ENCODE assay signal across 27 cellular contexts in the genomic region with DNA sequence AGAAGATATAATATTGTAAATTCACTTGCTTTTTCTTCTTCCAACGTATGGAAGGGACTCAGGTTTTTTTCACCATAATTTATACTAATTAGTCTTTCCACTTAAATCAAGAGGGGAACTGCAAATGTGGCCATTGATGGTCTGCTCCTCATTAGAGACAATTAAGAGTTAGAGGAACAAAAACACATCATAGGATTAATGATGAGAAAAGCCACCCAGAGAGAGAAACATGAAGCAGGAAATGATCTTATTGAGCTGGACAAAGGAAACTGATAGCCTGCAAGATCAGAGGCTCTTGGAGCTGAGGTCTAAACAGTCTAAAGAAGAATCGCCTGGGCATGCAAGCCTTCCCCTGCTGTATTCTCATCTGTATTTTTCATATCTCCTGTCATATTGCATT.
"Had no signal": no experiment of that assay in that cellular context is flagged by ENCODE, and none has a peak within 500 bp of the region (broad histone marks: within the 10 kb centered on the region; RNA-seq: fewer than 3 reads in every experiment).

No MANE protein-coding gene starts in this region.

- H3K4me3 ChIP-seq: esophagus squamous epithelium, lower lobe of right lung, right atrium auricular region, smooth muscle cell, suprapubic skin, transverse colon, upper lobe of right lung, uterus had no signal

- H3K9me3 ChIP-seq: esophagus squamous epithelium, lower lobe of right lung, right atrium auricular region, suprapubic skin, transverse colon, upper lobe of right lung, uterus had no signal

- H3K36me3 ChIP-seq: esophagus squamous epithelium, lower lobe of right lung, right atrium auricular region, suprapubic skin, transverse colon, upper lobe of right lung, uterus had no signal

- H3K4me1 ChIP-seq: esophagus squamous epithelium, lower lobe of right lung, parathyroid adenoma, right atrium auricular region, suprapubic skin, transverse colon, upper lobe of right lung, uterus had no signal

- H3K27ac ChIP-seq: esophagus squamous epithelium, lower lobe of right lung, parathyroid adenoma, right atrium auricular region, suprapubic skin, transverse colon, upper lobe of right lung, uterus had no signal

- H3K27me3 ChIP-seq: esophagus squamous epithelium, right atrium auricular region, suprapubic skin, transverse colon, upper lobe of right lung, uterus had no signal

- DNase-seq: cortex of kidney; effector memory CD8-positive, alpha-beta T cell; erythroblast; esophagus squamous epithelium; foreskin melanocyte; hypothalamus; immature natural killer cell; islet precursor cell; kidney glomerular epithelial cell; left colon; left ventricle myocardium superior; lower lobe of right lung; naive thymus-derived CD8-positive, alpha-beta T cell; stimulated activated CD4-positive, alpha-beta T cell treated with anti-CD3 and anti-CD28 coated beads, Interleukin-12 subunit alpha, Interleukin-12 subunit beta, amount 100 ng/mL, for 4 hours; stimulated activated CD4-positive, alpha-beta T cell treated with anti-CD3 and anti-CD28 coated beads, Interleukin-1b, Interleukin-23, amount 100 ng/mL, for 48 hours; stimulated activated CD4-positive, alpha-beta T cell treated with anti-CD3 and anti-CD28 coated beads, Interleukin-4, amount 100 ng/mL, for 1 hour; stimulated activated CD8-positive, alpha-beta memory T cell treated with anti-CD3 and anti-CD28 coated beads, Interleukin-4, amount 100 ng/mL, for 48 hours; stimulated activated naive CD4-positive, alpha-beta T cell; stimulated activated naive CD8-positive, alpha-beta T cell treated with anti-CD3 and anti-CD28 coated beads, Interleukin-15, amount 100 ng/mL, for 72 hours; transverse colon; upper lobe of right lung; uterus had no signal

- ATAC-seq: effector memory CD8-positive, alpha-beta T cell; left colon; left ventricle myocardium superior; lower lobe of right lung; naive thymus-derived CD8-positive, alpha-beta T cell; sciatic nerve; stimulated activated naive CD8-positive, alpha-beta T cell treated with anti-CD3 and anti-CD28 coated beads, Interleukin-15, amount 100 ng/mL, for 72 hours; upper lobe of right lung had no signal
